Comparison of ENCODE assay signal across 26 cellular contexts in genomic region chr5:163162645-163163044, GRCh38.
"Had no signal": no experiment of that assay in that cellular context is flagged by ENCODE, and none has a peak within 500 bp of the region (broad histone marks: within the 10 kb centered on the region; RNA-seq: fewer than 3 reads in every experiment).

No MANE protein-coding gene starts in this region.

- H3K27ac ChIP-seq: ovary, parathyroid adenoma, psoas muscle, right lobe of liver, sigmoid colon, stomach, thoracic aorta, thyroid gland, tibial nerve, upper lobe of left lung, vagina had no signal

- H3K79me2 ChIP-seq: parathyroid adenoma had no signal

- H3K9ac ChIP-seq: parathyroid adenoma had no signal

- ATAC-seq: naive thymus-derived CD8-positive, alpha-beta T cell; natural killer cell treated with Interleukin-12 subunit alpha and Interleukin-12 subunit beta and Interleukin-15 and Interleukin-18, amount 100 ng/mL, for 72 hours; psoas muscle; right cardiac atrium; right lobe of liver; stimulated activated effector memory CD8-positive, alpha-beta T cell treated with anti-CD3 and anti-CD28 coated beads, Interleukin-12 subunit alpha, Interleukin-12 subunit beta, amount 100 ng/mL, for 72 hours; stimulated activated naive B cell treated with anti-CD40 and anti-IgM and Interleukin-4, amounts not matched to agents 10 μg/mL and 1 μg/mL and 100 μg/mL, for 72 hours had no signal

- H3K4me3 ChIP-seq: ovary, psoas muscle, right lobe of liver, sigmoid colon, stomach, thoracic aorta, thyroid gland, tibial nerve, upper lobe of left lung, vagina had no signal

- H3K9me3 ChIP-seq: ovary, psoas muscle, right lobe of liver, thoracic aorta, thyroid gland, vagina had no signal

- H2AFZ ChIP-seq: parathyroid adenoma had no signal

- DNase-seq: naive thymus-derived CD8-positive, alpha-beta T cell; nephron progenitor cell; occipital lobe; ovary; posterior cingulate gyrus; psoas muscle; right cardiac atrium; right lobe of liver; sigmoid colon; small intestine; stimulated activated CD4-positive, alpha-beta T cell treated with anti-CD3 and anti-CD28 coated beads, Interleukin-15, amount 100 ng/mL, for 24 hours; stimulated activated CD4-positive, alpha-beta T cell treated with anti-CD3 and anti-CD28 coated beads, Interleukin-2, amount 100 ng/mL, for 24 hours; stimulated activated CD4-positive, alpha-beta T cell treated with anti-CD3 and anti-CD28 coated beads, Interleukin-2, amount 100 ng/mL, for 48 hours; stimulated activated CD4-positive, alpha-beta T cell treated with anti-CD3 and anti-CD28 coated beads, Interleukin-4, amount 100 ng/mL, for 24 hours; stimulated activated naive B cell treated with anti-CD40 and anti-IgM and Interleukin-4, amounts not matched to agents 10 μg/mL and 1 μg/mL and 100 μg/mL, for 72 hours; stimulated activated naive CD4-positive, alpha-beta T cell treated with Interleukin-2 at 50 U/mL for 16 hours; stomach; thyroid gland; trophoblast cell; upper lobe of left lung had no signal

- H3K36me3 ChIP-seq: ovary, right lobe of liver, sigmoid colon, stomach, thoracic aorta, thyroid gland, tibial nerve, upper lobe of left lung, vagina had no signal

- H3K27me3 ChIP-seq: ovary, right lobe of liver, sigmoid colon, stomach, thyroid gland, tibial nerve, upper lobe of left lung, vagina had no signal

- H3K4me1 ChIP-seq: parathyroid adenoma, psoas muscle, right lobe of liver, sigmoid colon, stomach, thyroid gland, tibial nerve, upper lobe of left lung, vagina had no signal
